Comparison of ENCODE assay signal across 8 cellular contexts in the genomic region with DNA sequence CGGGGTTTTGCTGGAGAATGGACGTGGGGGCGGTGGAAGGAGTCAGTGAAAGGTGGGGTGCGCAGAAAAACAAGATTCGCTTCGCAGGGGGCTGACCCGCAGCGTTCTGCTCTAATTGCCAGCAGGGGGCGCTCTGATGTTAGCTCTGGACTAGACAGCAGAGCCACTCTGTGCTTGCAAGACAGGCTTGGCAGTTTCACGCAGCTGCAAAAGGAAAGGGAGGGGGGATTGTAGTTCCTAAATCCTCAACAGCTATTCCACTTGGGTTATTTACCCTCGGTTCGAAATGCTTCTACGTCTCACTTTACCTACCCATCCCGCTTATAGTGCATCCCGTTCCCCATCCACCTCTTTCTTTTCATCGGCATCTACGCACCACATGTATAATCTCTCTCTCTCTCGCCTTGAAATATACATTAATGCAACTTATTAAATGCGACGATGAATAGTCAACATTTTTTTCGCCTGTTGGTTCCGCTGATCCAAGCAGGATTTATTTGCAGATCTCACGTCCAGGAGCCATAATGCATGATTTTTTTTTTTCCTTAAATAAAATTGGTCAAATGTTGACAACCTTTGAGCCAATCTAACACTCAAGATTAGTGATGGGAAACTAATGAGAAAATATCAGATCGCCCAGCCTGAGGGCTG.
DNase-seq lines count a peak whose midpoint lies in the region; TF ChIP-seq lines count a peak whose summit lies in the region.

No MANE protein-coding gene starts in this region.

- peaks cover 2% of the 10 kb centered on the region for H4K20me1 ChIP-seq in osteoblast (ENCODE audit: insufficient read depth, low read length)

- peak overlapping the region; percentile 44 for H3K4me2 ChIP-seq in osteoblast (ENCODE audit: insufficient read depth, low read length)

- H3K4me3 ChIP-seq in MG63 (no peak overlapping the region; the same call in 1 of the 2 replicates), osteoblast (ENCODE audit: insufficient read depth, low read length) (no peak overlapping the region)

- H3K79me2 ChIP-seq in osteoblast (ENCODE audit: insufficient read depth, low read length): no peaks in the 10 kb centered on the region

- H3K27me3 ChIP-seq in MG63 (peaks cover 24% of the 10 kb centered on the region), osteoblast (ENCODE audit: insufficient read depth, low read length) (peaks cover 99% of the 10 kb centered on the region)

- no peak overlapping the region for H2AFZ ChIP-seq in osteoblast (ENCODE audit: low read length)

- H3K27ac ChIP-seq in osteoblast (ENCODE audit: low read depth, low read length): no peak overlapping the region

- H3K9me3 ChIP-seq in MG63: no peaks in the 10 kb centered on the region
- no peaks in the 10 kb centered on the region for H3K9me3 ChIP-seq in osteoblast (ENCODE audit: low read depth, low read length)

- peaks cover 21% of the 10 kb centered on the region for H3K4me1 ChIP-seq in osteoblast (ENCODE audit: insufficient read depth, low read length)

- DNase-seq in EL (peak; percentile 85), GOT3 (lab: John Stamatoyannopoulos, UW) (peak; percentile 59), MG63 (peak; percentile 64), RPMI8226 (peak; percentile 69), glomerular endothelial cell (ENCODE audit: extremely low read depth, low read depth, low spot score) (peak; percentile 64), osteoblast (ENCODE audit: insufficient read length, low spot score, missing footprints) (peak; percentile 93), ureter (ENCODE audit: low spot score) (peak; percentile 94)
- DNase-seq in activated effector memory CD4-positive, alpha-beta T cell treated with Interleukin-2 at 50 U/mL for 16 hours: peak; percentile 2

- H3K36me3 ChIP-seq in MG63 (no peaks in the 10 kb centered on the region), osteoblast (ENCODE audit: insufficient read depth, low read length) (no peaks in the 10 kb centered on the region)

- TF ChIP-seq CTCF in osteoblast (IDR thresholded peaks at IDR 0.05; ENCODE audit: extremely low read depth, low read depth, low read length): peak; percentile 88

Comparison
In these comparisons a context has a peak if more than half of its experiments do, and no peak if none do; other contexts are left out.
1. DNase-seq: peak in every context shown above with its lines; median percentile 94 in ureter; 93 in osteoblast; 85 in EL; 69 in RPMI8226; 64 in MG63; 64 in glomerular endothelial cell; 59 in GOT3; 2 in activated effector memory CD4-positive, alpha-beta T cell treated with Interleukin-2 at 50 U/mL for 16 hours.